Comparison of ENCODE assay signal across 1 cellular context in genomic region chr5:160155017-160155725, GRCh38.
TF ChIP-seq lines count a peak whose summit lies in the region.

No MANE protein-coding gene starts in this region.

TF ChIP-seq in GM23338, 12 proteins besides CTCF, POLR2A, EP300 and RAD21 (continued from another document):
- TF ChIP-seq REST (IDR thresholded peaks at IDR 0.05; ENCODE audit: unreplicated experiment) (no peak), ETS1 (IDR thresholded peaks at IDR 0.05) (no peak), EZH2phosphoT487 (IDR thresholded peaks at IDR 0.05; ENCODE audit: unreplicated experiment) (no peak)
